1 cellular context compared by ENCODE assay signal in genomic region chr6:63572733-63573139, GRCh38.
TF ChIP-seq lines count a peak whose summit lies in the region.

No MANE protein-coding gene starts in this region.

TF ChIP-seq in HepG2, 621 proteins besides CTCF, POLR2A, EP300 and RAD21 (continued from another document and continues in another):
- TF ChIP-seq TAF1 (CRISPR knock-in tag; IDR thresholded peaks at IDR 0.05) = peak; percentile 15; the same call in 1 of the 2 replicates
- TF ChIP-seq HNRNPL (IDR thresholded peaks at IDR 0.05; ENCODE audit: low read depth, low read length) = peak; percentile 21; the same call in 1 of the 2 replicates
- no peak for TF ChIP-seq ZKSCAN8 (CRISPR knock-in tag; IDR thresholded peaks at IDR 0.05; ENCODE audit: borderline replicate concordance)
- no peak for TF ChIP-seq ZNF747 (CRISPR knock-in tag; IDR thresholded peaks at IDR 0.05; ENCODE audit: borderline replicate concordance)
- no peak for TF ChIP-seq TARDBP (CRISPR knock-in tag; IDR thresholded peaks at IDR 0.05)
- TF ChIP-seq HOXA5 (CRISPR knock-in tag; IDR thresholded peaks at IDR 0.05) = no peak
- TF ChIP-seq ZNF772 (CRISPR knock-in tag; IDR thresholded peaks at IDR 0.05) = no peak
- no peak for TF ChIP-seq ZNF503 (CRISPR knock-in tag; IDR thresholded peaks at IDR 0.05)
- no peak for TF ChIP-seq ZNF605 (CRISPR knock-in tag; IDR thresholded peaks at IDR 0.05)
- TF ChIP-seq PAXIP1 (CRISPR knock-in tag; conservative IDR thresholded peaks at IDR 0.05) = no peak; the same call in 1 of the 2 replicates
- TF ChIP-seq HNRNPH1 (optimal IDR thresholded peaks at IDR 0.05; ENCODE audit: low read depth, low read length) = peak; percentile 87
- TF ChIP-seq ZFP62 (CRISPR knock-in tag; IDR thresholded peaks at IDR 0.05) = no peak
- no peak for TF ChIP-seq TBX3 (IDR thresholded peaks at IDR 0.05; ENCODE audit: borderline replicate concordance)
- TF ChIP-seq ZNF292 (CRISPR knock-in tag; IDR thresholded peaks at IDR 0.05; ENCODE audit: borderline replicate concordance, low read depth) = no peak; the same call in 1 of the 2 replicates
- TF ChIP-seq ZNF256 (CRISPR knock-in tag; conservative IDR thresholded peaks at IDR 0.05) = no peak; the same call in 1 of the 2 replicates
- TF ChIP-seq BORCS8-MEF2B (CRISPR knock-in tag; IDR thresholded peaks at IDR 0.05) = no peak
- TF ChIP-seq ARID4A (CRISPR knock-in tag; IDR thresholded peaks at IDR 0.05; ENCODE audit: borderline replicate concordance) = no peak
- TF ChIP-seq ZNF777 (CRISPR knock-in tag; IDR thresholded peaks at IDR 0.05) = no peak
- no peak for TF ChIP-seq SNAPC2 (CRISPR knock-in tag; IDR thresholded peaks at IDR 0.05)
- no peak for TF ChIP-seq RNF219 (CRISPR knock-in tag; IDR thresholded peaks at IDR 0.05)
- peak; percentile 90; the same call in 1 of the 2 replicates for TF ChIP-seq AFF4 (CRISPR knock-in tag; IDR thresholded peaks at IDR 0.05)
- peak; percentile 4; the same call in 1 of the 2 replicates for TF ChIP-seq TGIF2 (CRISPR knock-in tag; IDR thresholded peaks at IDR 0.05)
- TF ChIP-seq RBM39 (IDR thresholded peaks at IDR 0.05; ENCODE audit: low read depth, low read length, poor library complexity, severe bottlenecking) = peak; percentile 96
- no peak for TF ChIP-seq ZNF543 (CRISPR knock-in tag; IDR thresholded peaks at IDR 0.05)
- no peak for TF ChIP-seq SOX13 (IDR thresholded peaks at IDR 0.05)
- no peak for TF ChIP-seq SOX13 (CRISPR knock-in tag; conservative IDR thresholded peaks at IDR 0.05 in 1 of 2, IDR thresholded peaks at IDR 0.05 in 1 of 2)
- no peak for TF ChIP-seq KDM4B (CRISPR knock-in tag; IDR thresholded peaks at IDR 0.05)
- TF ChIP-seq SCMH1 (CRISPR knock-in tag; IDR thresholded peaks at IDR 0.05; ENCODE audit: borderline replicate concordance) = no peak
- TF ChIP-seq ZKSCAN1 (IDR thresholded peaks at IDR 0.05; ENCODE audit: low read length) = no peak
- no peak for TF ChIP-seq HDAC1 (CRISPR knock-in tag; IDR thresholded peaks at IDR 0.05)
- no peak for TF ChIP-seq NRL (CRISPR knock-in tag; IDR thresholded peaks at IDR 0.05; ENCODE audit: borderline replicate concordance)
- no peak for TF ChIP-seq PAF1 (CRISPR knock-in tag; IDR thresholded peaks at IDR 0.05)
- no peak for TF ChIP-seq SKIL (CRISPR knock-in tag; IDR thresholded peaks at IDR 0.05; ENCODE audit: borderline replicate concordance)
- no peak for TF ChIP-seq ZMYM3 (CRISPR knock-in tag; IDR thresholded peaks at IDR 0.05)
- TF ChIP-seq SNAPC4 (CRISPR knock-in tag; IDR thresholded peaks at IDR 0.05) = no peak; the same call in 1 of the 2 replicates
